ENCODE assay signal across 1 cellular context in genomic region chr7:6246257-6246917, GRCh38.
TF ChIP-seq lines count a peak whose summit lies in the region.

No MANE protein-coding gene starts in this region.

TF ChIP-seq in GM23338, 12 proteins besides CTCF, POLR2A, EP300 and RAD21 (continued from another document):
- TF ChIP-seq ZNF462 (CRISPR knock-in tag; IDR thresholded peaks at IDR 0.05) (no peak), CREB1 (CRISPR knock-in tag; IDR thresholded peaks at IDR 0.05; ENCODE audit: low read depth) (no peak), POLR2AphosphoS5 (IDR thresholded peaks at IDR 0.05; ENCODE audit: low read depth) (no peak), EZH2phosphoT487 (IDR thresholded peaks at IDR 0.05; ENCODE audit: unreplicated experiment) (no peak)
